22 cellular contexts compared by ENCODE assay signal in genomic region chr16:8877894-8878522, GRCh38. TPM values are rescaled to one million over a fixed set of nuclear protein-coding genes. Genes with fewer than 3 reads are reported as not detected.
DNase-seq lines count a peak whose midpoint lies in the region; ATAC-seq and TF ChIP-seq lines count a peak whose summit lies in the region.
"Had no signal": no experiment of that assay in that cellular context is flagged by ENCODE, and none has a peak within 500 bp of the region (broad histone marks: within the 10 kb centered on the region; RNA-seq: fewer than 3 reads in every experiment).

No MANE protein-coding gene starts in this region.

- TF ChIP-seq CTCF in MCF 10A (IDR thresholded peaks at IDR 0.05; ENCODE audit: unreplicated experiment) (no peak), type B pancreatic cell (conservative IDR thresholded peaks at IDR 0.05) (no peak)

- H3K27ac Mint-ChIP-seq in activated naive CD4-positive, alpha-beta T cell treated with anti-CD3 and anti-CD28 coated beads, Interleukin-2, amount 50 U/mL, for 24 hours: peak overlapping the region; percentile 14
- H3K27ac Mint-ChIP-seq in MCF 10A (ENCODE audit: low read depth, unreplicated experiment): peak overlapping the region; percentile 25
- H3K27ac Mint-ChIP-seq in type B pancreatic cell: peak overlapping the region; percentile 54
- H3K27ac Mint-ChIP-seq: activated B cell treated with CpG ODN at 0.5 μM for 24 hours; CD4-positive, alpha-beta memory T cell had no signal

- peaks cover 9% of the 10 kb centered on the region for H3K4me1 Mint-ChIP-seq in activated naive CD4-positive, alpha-beta T cell treated with anti-CD3 and anti-CD28 coated beads, Interleukin-2, amount 50 U/mL, for 24 hours
- H3K4me1 Mint-ChIP-seq in MCF 10A (ENCODE audit: insufficient read depth, unreplicated experiment) (peaks cover 12% of the 10 kb centered on the region), type B pancreatic cell (ENCODE audit: unreplicated experiment) (peaks cover 9% of the 10 kb centered on the region)

- peak; percentile 4 for ATAC-seq in left colon
- no peak for ATAC-seq in HG02623 (IDR thresholded peaks at IDR 0.05; ENCODE audit: unreplicated experiment)
- ATAC-seq: natural killer cell treated with Interleukin-12 subunit alpha and Interleukin-12 subunit beta and Interleukin-15 and Interleukin-18, amount 100 ng/mL, for 72 hours had no signal

- H3K36me3 Mint-ChIP-seq in activated naive CD4-positive, alpha-beta T cell treated with anti-CD3 and anti-CD28 coated beads, Interleukin-2, amount 50 U/mL, for 24 hours: no peaks in the 10 kb centered on the region
- H3K36me3 Mint-ChIP-seq in MCF 10A (ENCODE audit: insufficient read depth, unreplicated experiment) (peaks cover 4% of the 10 kb centered on the region), type B pancreatic cell (no peaks in the 10 kb centered on the region)
- H3K36me3 Mint-ChIP-seq: CD4-positive, alpha-beta memory T cell; natural killer cell treated with Interleukin-12 subunit alpha and Interleukin-12 subunit beta and Interleukin-15 and Interleukin-18, amount 100 ng/mL, for 72 hours had no signal

- CTCF ChIA-PET in MCF 10A (lab: Yijun Ruan, JAX): interaction anchor here (0.7 to 5.5 kb wide), 6 partner anchors 13 to 1935 kb away, joined by 3 to 56 read pairs (median 11); no protein-coding TSS in a partner anchor

- intact Hi-C loops in MCF 10A (cut with micrococcal nuclease) (no loop called here), left colon (cut with DNase I, micrococcal nuclease) (no loop called here)

- H3K27me3 Mint-ChIP-seq in activated naive CD4-positive, alpha-beta T cell treated with anti-CD3 and anti-CD28 coated beads, Interleukin-2, amount 50 U/mL, for 24 hours: no peaks in the 10 kb centered on the region
- H3K27me3 Mint-ChIP-seq in MCF 10A (ENCODE audit: insufficient read depth, unreplicated experiment) (no peaks in the 10 kb centered on the region), type B pancreatic cell (no peaks in the 10 kb centered on the region)
- H3K27me3 Mint-ChIP-seq: activated B cell treated with CpG ODN at 0.5 μM for 24 hours; CD4-positive, alpha-beta memory T cell; natural killer cell treated with Interleukin-12 subunit alpha and Interleukin-12 subunit beta and Interleukin-15 and Interleukin-18, amount 100 ng/mL, for 72 hours had no signal

- no peak for DNase-seq in activated naive CD4-positive, alpha-beta T cell treated with anti-CD3 and anti-CD28 coated beads, Interleukin-2, amount 50 U/mL, for 16 hours
- DNase-seq in MCF 10A (ENCODE audit: unreplicated experiment): no peak
- no peak for DNase-seq in left colon
- DNase-seq in type B pancreatic cell (ENCODE audit: extremely low spot score, unreplicated experiment): no peak
- no peak for DNase-seq in OCI-M2 (lab: John Stamatoyannopoulos, UW; ENCODE audit: unreplicated experiment)
- DNase-seq in Ammon's horn (ENCODE audit: low spot score): no peak
- DNase-seq: ACHN; activated B cell treated with CpG ODN at 0.5 μM for 24 hours; activated CD8-positive, alpha-beta memory T cell treated with anti-CD3 and anti-CD28 coated beads, Interleukin-2, amount 50 U/mL, for 4 hours; activated naive CD4-positive, alpha-beta T cell treated with Interleukin-2 at 50 U/mL for 16 hours; CD4-positive, alpha-beta memory T cell; effector CD4-positive, alpha-beta T cell; NCI-H1105; NCI-H82; T-helper 1 cell had no signal

- no TSS peak for BruUV-seq in MCF 10A (replicated peaks; lab: Mats Ljungman, UMichigan)

- H3K9me3 Mint-ChIP-seq in activated naive CD4-positive, alpha-beta T cell treated with anti-CD3 and anti-CD28 coated beads, Interleukin-2, amount 50 U/mL, for 24 hours: no peaks in the 10 kb centered on the region
- H3K9me3 Mint-ChIP-seq in MCF 10A (ENCODE audit: unreplicated experiment): no peaks in the 10 kb centered on the region
- H3K9me3 Mint-ChIP-seq in type B pancreatic cell: no peaks in the 10 kb centered on the region
- H3K9me3 Mint-ChIP-seq: activated B cell treated with CpG ODN at 0.5 μM for 24 hours; natural killer cell treated with Interleukin-12 subunit alpha and Interleukin-12 subunit beta and Interleukin-15 and Interleukin-18, amount 100 ng/mL, for 72 hours had no signal

- H3K4me3 Mint-ChIP-seq in activated naive CD4-positive, alpha-beta T cell treated with anti-CD3 and anti-CD28 coated beads, Interleukin-2, amount 50 U/mL, for 24 hours: no peak overlapping the region
- H3K4me3 Mint-ChIP-seq in MCF 10A (ENCODE audit: unreplicated experiment) (no peak overlapping the region), type B pancreatic cell (no peak overlapping the region)
- H3K4me3 Mint-ChIP-seq: activated B cell treated with CpG ODN at 0.5 μM for 24 hours; CD4-positive, alpha-beta memory T cell; natural killer cell treated with Interleukin-12 subunit alpha and Interleukin-12 subunit beta and Interleukin-15 and Interleukin-18, amount 100 ng/mL, for 72 hours had no signal

- POLR2A ChIA-PET in MCF 10A (lab: Yijun Ruan, JAX): interaction anchor here (0.6 to 1.3 kb wide), 4 partner anchors 9 to 213 kb away, joined by 3 to 8 read pairs (median 3); partner anchors contain the start of gene CARHSP1

RNA-seq across cellular contexts. Expression of gene LITAFD, which starts 4.1 kb away (rescaled TPM):
- total RNA-seq in MCF 10A (2022) (not detected in 2 replicates), left colon (not detected), type B pancreatic cell (ENCODE audit: low replicate concordance) (not detected in 2 replicates)
- total RNA-seq: activated B cell treated with CpG ODN at 0.5 μM for 24 hours; CD4-positive, alpha-beta memory T cell; Daoy; fibroblast of villous mesenchyme; liver; natural killer cell treated with Interleukin-12 subunit alpha and Interleukin-12 subunit beta and Interleukin-15 and Interleukin-18, amount 100 ng/mL, for 72 hours; psoas muscle had no signal

RNA-seq across cellular contexts. Expression of gene CARHSP1, which starts 9.2 kb away (rescaled TPM):
- total RNA-seq in MCF 10A (2022) (23.9 and 27.8 TPM in 2 replicates), left colon (10 to 100 TPM; 50.2 to 50.9 TPM), type B pancreatic cell (ENCODE audit: low replicate concordance) (84.6 and 88.0 TPM in 2 replicates)
